In genomic region chr1:8423702-8424538, GRCh38 we compare ENCODE assay signal across 8 cellular contexts.
DNase-seq lines count a peak whose midpoint lies in the region; ATAC-seq and TF ChIP-seq lines count a peak whose summit lies in the region.

No MANE protein-coding gene starts in this region.

- H3K27ac ChIP-seq in neuronal stem cell (replicated peaks; ENCODE audit: low read length) = peak overlapping the region; percentile 97
- peak overlapping the region; percentile 98 to 100 (median 99) for H3K27ac ChIP-seq in transverse colon

- peak overlapping the region; percentile 91 for H3K18ac ChIP-seq in neuronal stem cell (ENCODE audit: low read length)

- H2BK12ac ChIP-seq in neuronal stem cell (ENCODE audit: low read length) = no peak overlapping the region

- WGBS in neuronal stem cell (ENCODE audit: extremely low coverage in 2 of 2, insufficient read length in 2 of 2, insufficient replicate concordance in 1 of 2), 2 donors = no CpG with 5 or more reads among the region's 78 CpGs
- 2% methylated on average over 74 of the region's 78 CpGs; no CpG with 5 or more reads in 1 of the 2 donors for WGBS in transverse colon (ENCODE audit: low coverage in 1 of 2), 2 donors

- peak; percentile 62 for DNase-seq in COR-L47 (lab: John Stamatoyannopoulos, UW)
- DNase-seq in RKO (ENCODE audit: low spot score) = peak; percentile 64
- peak; percentile 36 for DNase-seq in activated effector memory CD4-positive, alpha-beta T cell treated with Interleukin-2 at 50 U/mL for 16 hours
- DNase-seq in foreskin fibroblast = peak; percentile 42 to 71
- peak; percentile 75 for DNase-seq in neuronal stem cell (ENCODE audit: low spot score)
- peak; percentile 63 for DNase-seq in transverse colon

- no peak overlapping the region for H2AK5ac ChIP-seq in neuronal stem cell (ENCODE audit: low read depth, low read length)

- no peak overlapping the region for H2BK120ac ChIP-seq in neuronal stem cell (ENCODE audit: low read depth, low read length)

- no peak overlapping the region for H4K91ac ChIP-seq in neuronal stem cell (ENCODE audit: low read depth, low read length, poor library complexity)

- H3K36me3 ChIP-seq in neuronal stem cell (replicated peaks in 1 of 2; ENCODE audit: control insufficient read depth in 2 of 2, insufficient read depth in 2 of 2, low read length in 2 of 2) (peaks cover 0 to 33% of the 10 kb centered on the region in 2 donors), transverse colon (no peaks in the 10 kb centered on the region)

- no peak for TF ChIP-seq EP300 in transverse colon (IDR thresholded peaks at IDR 0.05; ENCODE audit: low read depth)

- H4K8ac ChIP-seq in neuronal stem cell (ENCODE audit: low read depth, low read length) = no peak overlapping the region

- H3K9me3 ChIP-seq in neuronal stem cell (replicated peaks in 1 of 2; ENCODE audit: control insufficient read depth in 2 of 2, insufficient read depth in 1 of 2, low read depth in 1 of 2, low read length in 2 of 2) (no peaks in the 10 kb centered on the region), transverse colon (no peaks in the 10 kb centered on the region)

- H3K4me1 ChIP-seq in neuronal stem cell (ENCODE audit: control insufficient read depth in 2 of 2, insufficient read depth in 1 of 2, low read depth in 1 of 2, low read length in 2 of 2) (peaks cover 22 to 45% of the 10 kb centered on the region in 2 donors), transverse colon (peaks cover 22 to 73% (median 45%) of the 10 kb centered on the region in 4 donors)

- in situ Hi-C loops in transverse colon (cut with MboI; ENCODE audit: low pct_ligation_motif_present in 1 of 4, low pct_unique_long_range_greater_than_20kb in 1 of 4, low sequenced_read_pairs in 3 of 4) = no loop called here

- TF ChIP-seq CTCF in foreskin fibroblast (IDR thresholded peaks at IDR 0.05; ENCODE audit: low read depth, low read length) (no peak), transverse colon (IDR thresholded peaks at IDR 0.05) (peak in 4 of 5 experiments; percentile 10 to 60 (median 38))

- H3K27me3 ChIP-seq in neuronal stem cell (ENCODE audit: control insufficient read depth in 3 of 3, insufficient read depth in 3 of 3, low read depth in 1 of 3, low read length in 3 of 3) (no peaks in the 10 kb centered on the region), transverse colon (no peaks in the 10 kb centered on the region)

- peak overlapping the region; percentile 87 for H2AFZ ChIP-seq in neuronal stem cell (ENCODE audit: low read length)

- peak overlapping the region; percentile 56 for H3K4me2 ChIP-seq in neuronal stem cell (ENCODE audit: insufficient read depth, low read length, poor library complexity, severe bottlenecking)

- ATAC-seq in HG02870 (IDR thresholded peaks at IDR 0.05; ENCODE audit: unreplicated experiment) (peak; percentile 30), GM18520 (IDR thresholded peaks at IDR 0.05; ENCODE audit: unreplicated experiment) (no peak)

- no peak overlapping the region for H2BK15ac ChIP-seq in neuronal stem cell (ENCODE audit: low read length)

- TF ChIP-seq POLR2A in transverse colon (IDR thresholded peaks at IDR 0.05) = no peak

- H3K23ac ChIP-seq in neuronal stem cell (ENCODE audit: low read depth, low read length, poor library complexity) = peak overlapping the region; percentile 33

- H3K4me3 ChIP-seq in foreskin fibroblast (ENCODE audit: low read depth in 1 of 2, low read length in 2 of 2) (peak overlapping the region; percentile 63 to 85), neuronal stem cell (ENCODE audit: low read length in 2 of 2) (peak overlapping the region; percentile 84 to 89), transverse colon (peak overlapping the region; percentile 76 to 97 (median 85))

- H3K14ac ChIP-seq in neuronal stem cell (ENCODE audit: low read length) = peak overlapping the region; percentile 17

- H2BK5ac ChIP-seq in neuronal stem cell (ENCODE audit: low read length) = peak overlapping the region; percentile 91

- intact Hi-C loops in transverse colon (cut with DNase I; ENCODE audit: low total_unique reads) = loop anchor here (10.0 kb wide), 1 partner anchor 301 kb away; no protein-coding TSS in a partner anchor

- no peak overlapping the region for H3K4ac ChIP-seq in neuronal stem cell (ENCODE audit: low read length)

- peak overlapping the region; percentile 87 for H3K9ac ChIP-seq in neuronal stem cell (ENCODE audit: low read depth, low read length, poor library complexity)

- peaks cover 2% of the 10 kb centered on the region for H3K79me1 ChIP-seq in neuronal stem cell (ENCODE audit: low read depth, low read length)
